Comparison of ENCODE assay signal across 18 cellular contexts in genomic region chr12:22729431-22729830, GRCh38.
DNase-seq lines count a peak whose midpoint lies in the region; ATAC-seq and TF ChIP-seq lines count a peak whose summit lies in the region.
"Had no signal": no experiment of that assay in that cellular context is flagged by ENCODE, and none has a peak within 500 bp of the region (broad histone marks: within the 10 kb centered on the region; RNA-seq: fewer than 3 reads in every experiment).

No MANE protein-coding gene starts in this region.

- H3K9me3 ChIP-seq in GM23248 (ENCODE audit: low read depth): no peaks in the 10 kb centered on the region
- H3K9me3 ChIP-seq in lower lobe of right lung: no peaks in the 10 kb centered on the region
- no peaks in the 10 kb centered on the region for H3K9me3 ChIP-seq in smooth muscle cell (replicated peaks; ENCODE audit: low read depth)
- H3K9me3 ChIP-seq: ovary had no signal

- H3K36me3 ChIP-seq in GM23248 (ENCODE audit: low read depth) (no peaks in the 10 kb centered on the region), lower lobe of right lung (no peaks in the 10 kb centered on the region), smooth muscle cell (ENCODE audit: low read depth) (no peaks in the 10 kb centered on the region)
- H3K36me3 ChIP-seq: cardiac muscle cell, ovary had no signal

- TF ChIP-seq CTCF in chondrocyte (IDR thresholded peaks at IDR 0.05): no peak
- TF ChIP-seq CTCF in lower lobe of right lung (IDR thresholded peaks at IDR 0.05): no peak
- TF ChIP-seq CTCF in smooth muscle cell (IDR thresholded peaks at IDR 0.05; ENCODE audit: borderline replicate concordance, insufficient read depth, poor library complexity, severe bottlenecking): no peak

- ATAC-seq in lower lobe of right lung (no peak), GM18909 (IDR thresholded peaks at IDR 0.05; ENCODE audit: poor library complexity, unreplicated experiment) (no peak)

- no peak for DNase-seq in GM23248
- DNase-seq in chondrocyte (ENCODE audit: low spot score): no peak
- DNase-seq in lower lobe of right lung: no peak
- no peak for DNase-seq in smooth muscle cell (lab: John Stamatoyannopoulos, UW; ENCODE audit: unreplicated experiment)
- no peak for DNase-seq in ecto neural progenitor cell (ENCODE audit: low spot score)
- no peak for DNase-seq in SIG-M5 (lab: John Stamatoyannopoulos, UW)
- DNase-seq in EL: no peak
- DNase-seq: activated CD4-positive, alpha-beta T cell treated with anti-CD3 and anti-CD28 coated beads, Interleukin-2, amount 50 U/mL, for 1 hour; activated T-cell treated with anti-CD3 and anti-CD28 coated beads, Interleukin-2, amount 50 U/mL, for 1 hour; DMS153; NCI-H2227 treated with DMSO at 0.1 percent for 48 hours; ovary; stimulated activated naive CD8-positive, alpha-beta T cell treated with anti-CD3 and anti-CD28 coated beads, Interleukin-15, amount 100 ng/mL, for 72 hours had no signal

- H3K9me2 ChIP-seq in GM23248 (ENCODE audit: insufficient read depth): no peaks in the 10 kb centered on the region

- H3K4me1 ChIP-seq in GM23248 (ENCODE audit: insufficient read depth) (peaks cover 11% of the 10 kb centered on the region), lower lobe of right lung (no peaks in the 10 kb centered on the region), smooth muscle cell (ENCODE audit: low read depth) (peaks cover 19% of the 10 kb centered on the region)

- peaks cover 27% of the 10 kb centered on the region for H3K4me1 Mint-ChIP-seq in chondrocyte (ENCODE audit: low read depth)
- H3K4me1 Mint-ChIP-seq: B cell; stimulated activated naive CD8-positive, alpha-beta T cell treated with anti-CD3 and anti-CD28 coated beads, Interleukin-15, amount 100 ng/mL, for 72 hours had no signal

- H3K4me3 ChIP-seq in GM23248: peak overlapping the region; percentile 60
- H3K4me3 ChIP-seq in lower lobe of right lung: no peak overlapping the region
- H3K4me3 ChIP-seq in smooth muscle cell: no peak overlapping the region
- H3K4me3 ChIP-seq: cardiac muscle cell, ovary, SK-N-MC had no signal

- H3K27me3 Mint-ChIP-seq in chondrocyte (ENCODE audit: low read depth): no peaks in the 10 kb centered on the region
- H3K27me3 Mint-ChIP-seq: B cell; stimulated activated naive CD8-positive, alpha-beta T cell treated with anti-CD3 and anti-CD28 coated beads, Interleukin-15, amount 100 ng/mL, for 72 hours had no signal

- H3F3A ChIP-seq in GM23248 (ENCODE audit: insufficient read depth) (peaks cover 13% of the 10 kb centered on the region; the same call in 1 of the 2 replicates), smooth muscle cell (ENCODE audit: low read depth) (no peaks in the 10 kb centered on the region)

- H4K20me1 ChIP-seq in GM23248 (ENCODE audit: insufficient read depth) (no peaks in the 10 kb centered on the region), smooth muscle cell (ENCODE audit: low read depth) (no peaks in the 10 kb centered on the region)

- H2AFZ ChIP-seq in GM23248 (peak overlapping the region; percentile 89), smooth muscle cell (ENCODE audit: low read depth) (peak overlapping the region; percentile 90)

- H3K4me2 ChIP-seq in GM23248 (ENCODE audit: unreplicated experiment) (peak overlapping the region; percentile 82), smooth muscle cell (peak overlapping the region; percentile 71)

- intact Hi-C loops in lower lobe of right lung (cut with DNase I): no loop called here

- no peak overlapping the region for H3K4me3 Mint-ChIP-seq in chondrocyte (ENCODE audit: unreplicated experiment)
- H3K4me3 Mint-ChIP-seq: activated naive CD8-positive, alpha-beta T cell; B cell; stimulated activated naive CD8-positive, alpha-beta T cell treated with anti-CD3 and anti-CD28 coated beads, Interleukin-15, amount 100 ng/mL, for 72 hours had no signal

- peak overlapping the region; percentile 88 for H3K27ac Mint-ChIP-seq in chondrocyte (ENCODE audit: unreplicated experiment)
- H3K27ac Mint-ChIP-seq: activated naive CD8-positive, alpha-beta T cell; B cell; stimulated activated naive CD8-positive, alpha-beta T cell treated with anti-CD3 and anti-CD28 coated beads, Interleukin-15, amount 100 ng/mL, for 72 hours had no signal

- H3K27me3 ChIP-seq in GM23248 (replicated peaks; ENCODE audit: insufficient read depth): no peaks in the 10 kb centered on the region
- H3K27me3 ChIP-seq in lower lobe of right lung (ENCODE audit: low read depth): no peaks in the 10 kb centered on the region
- H3K27me3 ChIP-seq in smooth muscle cell (ENCODE audit: low read depth): no peaks in the 10 kb centered on the region
- H3K27me3 ChIP-seq: cardiac muscle cell, ovary had no signal

- in situ Hi-C loops in GM23248 (cut with MboI): no loop called here

- H3K27ac ChIP-seq in GM23248 (peak overlapping the region; percentile 48), lower lobe of right lung (peak overlapping the region; percentile 64), smooth muscle cell (ENCODE audit: low read depth) (peak overlapping the region; percentile 56)
- H3K27ac ChIP-seq: cardiac muscle cell, ovary, SK-N-MC had no signal

- H3K9me3 Mint-ChIP-seq in chondrocyte (ENCODE audit: low read depth): no peaks in the 10 kb centered on the region
- H3K9me3 Mint-ChIP-seq: stimulated activated naive CD8-positive, alpha-beta T cell treated with anti-CD3 and anti-CD28 coated beads, Interleukin-15, amount 100 ng/mL, for 72 hours had no signal

- H3K36me3 Mint-ChIP-seq in chondrocyte (ENCODE audit: low read depth): no peaks in the 10 kb centered on the region
- H3K36me3 Mint-ChIP-seq: activated naive CD8-positive, alpha-beta T cell had no signal

- whole genome bisulfite sequencing in GM23248 (ENCODE audit: low coverage in 1 of 2, low lambda C conversion rate in 2 of 2, missing lambda C conversion rate in 2 of 2), 2 experiments: 94 to 98% methylated on average over 4 of the region's 4 CpGs
- 99% methylated on average over 4 of the region's 4 CpGs for WGBS in smooth muscle cell (ENCODE audit: low lambda C conversion rate)

- peak overlapping the region; percentile 56; the same call in 1 of the 2 replicates for H3K9ac ChIP-seq in GM23248
- H3K9ac ChIP-seq in smooth muscle cell (ENCODE audit: low read depth): no peak overlapping the region

- H3K79me2 ChIP-seq in GM23248 (ENCODE audit: insufficient read depth) (no peaks in the 10 kb centered on the region), smooth muscle cell (ENCODE audit: low read depth) (no peaks in the 10 kb centered on the region)
